ENCODE assay signal across 9 cellular contexts in the genomic region with DNA sequence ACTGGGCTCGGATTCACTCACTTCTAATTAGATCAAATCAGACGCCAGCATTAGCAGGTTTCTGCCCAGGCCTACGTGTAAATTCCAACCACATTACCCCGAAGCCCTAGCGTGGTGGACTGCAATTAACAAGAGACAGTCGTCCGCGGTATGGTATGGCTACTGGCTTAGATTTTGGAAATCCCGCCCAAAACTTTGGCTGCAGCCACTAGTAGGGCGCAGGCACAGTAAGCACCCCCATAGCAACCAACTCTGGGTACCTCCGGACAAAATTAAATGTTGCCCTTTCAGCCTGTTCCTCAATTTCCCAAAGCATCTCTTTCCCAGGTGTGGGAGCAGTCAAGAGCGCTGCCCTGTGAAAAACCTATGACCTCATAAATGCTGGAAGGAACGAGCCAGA. TPM values are rescaled to one million over a fixed set of nuclear protein-coding genes. Genes with fewer than 3 reads are reported as not detected.
A peak's percentile ranks its signal among the peaks of the same experiment; 100 is the strongest.
DNase-seq lines count a peak whose midpoint lies in the region; ATAC-seq and TF ChIP-seq lines count a peak whose summit lies in the region.
"Had no signal": no experiment of that assay in that cellular context is flagged by ENCODE, and none has a peak within 500 bp of the region (broad histone marks: within the 10 kb centered on the region; RNA-seq: fewer than 3 reads in every experiment).

No MANE protein-coding gene starts in this region.

- H3K27me3 Mint-ChIP-seq in natural killer cell treated with Interleukin-12 subunit alpha and Interleukin-12 subunit beta and Interleukin-15 and Interleukin-18, amount 100 ng/mL, for 72 hours = no peaks in the 10 kb centered on the region

- H3K4me3 Mint-ChIP-seq in natural killer cell treated with Interleukin-12 subunit alpha and Interleukin-12 subunit beta and Interleukin-15 and Interleukin-18, amount 100 ng/mL, for 72 hours = peak overlapping the region; percentile 48

- H3K9me3 Mint-ChIP-seq in natural killer cell treated with Interleukin-12 subunit alpha and Interleukin-12 subunit beta and Interleukin-15 and Interleukin-18, amount 100 ng/mL, for 72 hours = peaks cover 3% of the 10 kb centered on the region

- DNase-seq in A673 (ENCODE audit: low spot score) = no peak
- DNase-seq in HT-29 (ENCODE audit: low spot score) = peak; percentile 38
- DNase-seq in natural killer cell treated with Interleukin-12 subunit alpha and Interleukin-12 subunit beta and Interleukin-15 and Interleukin-18, amount 100 ng/mL, for 72 hours (ENCODE audit: low spot score) = no peak
- DNase-seq in NCI-H446 treated with DMSO at 0.1 percent for 48 hours (lab: John Stamatoyannopoulos, UW) = no peak
- no peak for DNase-seq in SKM-1 (lab: John Stamatoyannopoulos, UW; ENCODE audit: unreplicated experiment)
- DNase-seq in posterior cingulate gyrus = no peak

- no peaks in the 10 kb centered on the region for H3K9me3 ChIP-seq in A673 (ENCODE audit: low read depth, low read length, poor library complexity, severe bottlenecking)
- H3K9me3 ChIP-seq in duodenal mucosa (ENCODE audit: control insufficient read depth in 1 of 2, low read length in 2 of 2) = peaks cover 0 to 10% of the 10 kb centered on the region in 2 donors

- H3K4me1 ChIP-seq in A673 (ENCODE audit: insufficient read depth, low read length, poor library complexity, severe bottlenecking) (no peaks in the 10 kb centered on the region), duodenal mucosa (ENCODE audit: control insufficient read depth in 1 of 2, insufficient read depth in 2 of 2, low read length in 2 of 2) (peaks cover 17 to 19% of the 10 kb centered on the region in 2 donors)

- H3K36me3 Mint-ChIP-seq in natural killer cell treated with Interleukin-12 subunit alpha and Interleukin-12 subunit beta and Interleukin-15 and Interleukin-18, amount 100 ng/mL, for 72 hours = peaks cover 5% of the 10 kb centered on the region

- no peak overlapping the region for H3K27ac Mint-ChIP-seq in natural killer cell treated with Interleukin-12 subunit alpha and Interleukin-12 subunit beta and Interleukin-15 and Interleukin-18, amount 100 ng/mL, for 72 hours

- H3K36me3 ChIP-seq in A673 (ENCODE audit: insufficient read depth, low read length, poor library complexity, severe bottlenecking) (no peaks in the 10 kb centered on the region), duodenal mucosa (ENCODE audit: control insufficient read depth in 1 of 2, insufficient read depth in 2 of 2, low read length in 2 of 2) (no peaks in the 10 kb centered on the region)

- CTCF ChIA-PET in A673 (lab: Charles Lee) = no interaction called here

- BruUV-seq in A673 (replicated peaks; lab: Mats Ljungman, UMichigan) = no TSS peak

- H3K4me3 ChIP-seq in A673 (ENCODE audit: low read depth, low read length, poor library complexity, severe bottlenecking) (peak overlapping the region; percentile 51), duodenal mucosa (ENCODE audit: low read depth in 1 of 2, low read length in 2 of 2) (peak overlapping the region; percentile 63)
- H3K4me3 ChIP-seq: SK-N-MC had no signal

- intact Hi-C loops in A673 (cut with micrococcal nuclease; ENCODE audit: unreplicated experiment) (no loop called here), posterior cingulate gyrus (cut with DNase I) (no loop called here)

- H3K4me1 Mint-ChIP-seq in natural killer cell treated with Interleukin-12 subunit alpha and Interleukin-12 subunit beta and Interleukin-15 and Interleukin-18, amount 100 ng/mL, for 72 hours (ENCODE audit: low read depth in 2 of 2) = peaks cover 6 to 8% of the 10 kb centered on the region in 2 donors

- ATAC-seq in natural killer cell treated with Interleukin-12 subunit alpha and Interleukin-12 subunit beta and Interleukin-15 and Interleukin-18, amount 100 ng/mL, for 72 hours = no peak
- no peak for ATAC-seq in HG03039 (IDR thresholded peaks at IDR 0.05; ENCODE audit: unreplicated experiment)

- H3K27me3 ChIP-seq in A673 (replicated peaks; ENCODE audit: insufficient read depth, low read depth, low read length, poor library complexity) = no peaks in the 10 kb centered on the region
- no peaks in the 10 kb centered on the region for H3K27me3 ChIP-seq in duodenal mucosa (ENCODE audit: control insufficient read depth in 1 of 2, insufficient read depth in 2 of 2, low read length in 2 of 2)

- no peak overlapping the region for H3K27ac ChIP-seq in A673 (ENCODE audit: low read depth, low read length, poor library complexity, severe bottlenecking)
- H3K27ac ChIP-seq in duodenal mucosa (ENCODE audit: low read depth, low read length) = no peak overlapping the region
- H3K27ac ChIP-seq: SK-N-MC had no signal

- TF ChIP-seq CTCF in A673 (conservative IDR thresholded peaks at IDR 0.05; ENCODE audit: low read depth, low read length) = no peak

- no peak overlapping the region for H3K9ac ChIP-seq in duodenal mucosa (ENCODE audit: low read depth in 1 of 2, low read length in 2 of 2)

- POLR2A ChIA-PET in A673 (lab: Charles Lee; ENCODE audit: low non-redundant PET) = no interaction called here

RNA-seq across cellular contexts. Expression of a gene that starts 0.7 kb away (rescaled TPM):
- total RNA-seq in A673 (2021) = 0.15 TPM in 1 of 2 replicates, not detected in the other
- total RNA-seq in HT-29 (2014; rRNA removed; shearing (Covaris generic)) = 79.2 and 102 TPM in 2 replicates
- total RNA-seq in natural killer cell treated with Interleukin-12 subunit alpha and Interleukin-12 subunit beta and Interleukin-15 and Interleukin-18, amount 100 ng/mL, for 72 hours = not detected

RNA-seq across cellular contexts. Expression of a gene that starts 59.1 kb away (rescaled TPM):
- 3.5 and 4.5 TPM in 2 replicates for total RNA-seq in A673 (2021)
- 13.0 and 14.2 TPM in 2 replicates for total RNA-seq in HT-29 (2014; rRNA removed; shearing (Covaris generic))
- 10 to 100 TPM in 1 of 2 donors, 1 to 10 TPM in 1; 3.8 to 16.1 TPM for total RNA-seq in natural killer cell treated with Interleukin-12 subunit alpha and Interleukin-12 subunit beta and Interleukin-15 and Interleukin-18, amount 100 ng/mL, for 72 hours

Comparison
In these comparisons a context has a peak if more than half of its experiments do, and no peak if none do; other contexts are left out.
1. RNA of a gene that starts 0.7 kb away (total RNA-seq): 79.2 to 102 TPM in HT-29; 0.15 TPM in A673 and not detected in natural killer cell treated with Interleukin-12 subunit alpha and Interleukin-12 subunit beta and Interleukin-15 and Interleukin-18, amount 100 ng/mL, for 72 hours; every median in the first group is over 10 times any median in the second.